Comparison of ENCODE assay signal across 1 cellular context in the genomic region with DNA sequence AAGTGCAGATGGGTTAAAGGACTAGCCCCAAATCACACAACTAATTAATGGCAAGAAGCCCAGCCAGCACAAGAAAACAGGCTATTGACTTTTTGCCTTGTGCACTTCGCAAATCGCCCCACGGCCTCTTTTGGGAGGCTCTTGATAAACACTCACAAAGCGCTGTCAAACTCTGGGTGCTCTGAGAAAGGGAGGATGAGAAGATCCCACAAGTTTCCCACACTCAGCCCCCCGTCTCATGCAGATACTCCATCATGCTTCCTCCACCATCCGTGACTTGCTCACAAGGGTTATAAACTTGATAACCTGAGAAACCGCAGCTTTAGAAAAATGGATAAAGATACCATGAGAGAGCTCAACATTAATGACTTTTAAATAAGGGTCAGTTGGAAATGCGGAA.
TF ChIP-seq lines count a peak whose summit lies in the region.

No MANE protein-coding gene starts in this region.

TF ChIP-seq in GM12878, 131 proteins besides CTCF, POLR2A, EP300 and RAD21 (continued from another document and continues in another):
- TF ChIP-seq, protein P1, sequence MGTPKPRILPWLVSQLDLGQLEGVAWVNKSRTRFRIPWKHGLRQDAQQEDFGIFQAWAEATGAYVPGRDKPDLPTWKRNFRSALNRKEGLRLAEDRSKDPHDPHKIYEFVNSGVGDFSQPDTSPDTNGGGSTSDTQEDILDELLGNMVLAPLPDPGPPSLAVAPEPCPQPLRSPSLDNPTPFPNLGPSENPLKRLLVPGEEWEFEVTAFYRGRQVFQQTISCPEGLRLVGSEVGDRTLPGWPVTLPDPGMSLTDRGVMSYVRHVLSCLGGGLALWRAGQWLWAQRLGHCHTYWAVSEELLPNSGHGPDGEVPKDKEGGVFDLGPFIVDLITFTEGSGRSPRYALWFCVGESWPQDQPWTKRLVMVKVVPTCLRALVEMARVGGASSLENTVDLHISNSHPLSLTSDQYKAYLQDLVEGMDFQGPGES (IDR thresholded peaks at IDR 0.05), result no peak
- TF ChIP-seq TCF7 (IDR thresholded peaks at IDR 0.05; ENCODE audit: borderline replicate concordance) (no peak), EZH2 (IDR thresholded peaks at IDR 0.05; ENCODE audit: borderline replicate concordance, control insufficient read depth, low read depth, low read length) (no peak), JUND (IDR thresholded peaks at IDR 0.05; ENCODE audit: low read depth, low read length) (no peak), ATF7 (IDR thresholded peaks at IDR 0.05; ENCODE audit: low read depth) (no peak), HDGF (IDR thresholded peaks at IDR 0.05) (no peak), SIN3A (IDR thresholded peaks at IDR 0.05; ENCODE audit: low read depth, low read length) (no peak), RELA (IDR thresholded peaks at IDR 0.05; ENCODE audit: borderline replicate concordance, partially characterized antibody) (no peak), IKZF1 (conservative IDR thresholded peaks at IDR 0.05) (no peak), ZNF687 (IDR thresholded peaks at IDR 0.05) (no peak), HSF1 (IDR thresholded peaks at IDR 0.05; ENCODE audit: low read depth, low read length) (no peak), SREBF2 (IDR thresholded peaks at IDR 0.05; ENCODE audit: low read length) (no peak), KDM1A (IDR thresholded peaks at IDR 0.05; ENCODE audit: borderline replicate concordance) (no peak), YY1 (IDR thresholded peaks at IDR 0.05; ENCODE audit: low read depth, low read length) (no peak), CUX1 (IDR thresholded peaks at IDR 0.05; ENCODE audit: insufficient replicate concordance, low read depth, low read length) (peak; percentile 82), RFX5 (IDR thresholded peaks at IDR 0.05; ENCODE audit: low read depth, low read length) (no peak), TCF12 (IDR thresholded peaks at IDR 0.05; ENCODE audit: low read depth, low read length) (peak; percentile 71; the same call in 1 of the 2 replicates), CEBPB (IDR thresholded peaks at IDR 0.05; ENCODE audit: borderline replicate concordance in 1 of 2, low read depth in 2 of 2, low read length in 2 of 2) (no peak), ESRRA (IDR thresholded peaks at IDR 0.05; ENCODE audit: low read length) (no peak), PML (IDR thresholded peaks at IDR 0.05; ENCODE audit: low read length) (no peak), ASH2L (IDR thresholded peaks at IDR 0.05; ENCODE audit: borderline replicate concordance, low read depth) (no peak), CREB1 (IDR thresholded peaks at IDR 0.05; ENCODE audit: low read depth) (peak; percentile 18; the same call in 1 of the 2 replicates), NFIC (IDR thresholded peaks at IDR 0.05; ENCODE audit: low read depth, low read length) (no peak), ZNF207 (IDR thresholded peaks at IDR 0.05; ENCODE audit: borderline replicate concordance) (no peak), SRF (IDR thresholded peaks at IDR 0.05; ENCODE audit: low read depth in 2 of 2, low read length in 2 of 2) (no peak), ATF2 (IDR thresholded peaks at IDR 0.05; ENCODE audit: low read length) (no peak; the same call in none of the 2 replicates), CHD4 (IDR thresholded peaks at IDR 0.05) (no peak), PAX8 (IDR thresholded peaks at IDR 0.05) (no peak), JUNB (IDR thresholded peaks at IDR 0.05) (no peak), FOXK2 (IDR thresholded peaks at IDR 0.05) (no peak), GATAD2B (conservative IDR thresholded peaks at IDR 0.05; ENCODE audit: low read depth) (peak; percentile 66; the same call in 1 of the 2 replicates), ZNF384 (IDR thresholded peaks at IDR 0.05; ENCODE audit: borderline replicate concordance, low read depth, low read length) (no peak), NR2C2 (IDR thresholded peaks at IDR 0.05; ENCODE audit: borderline replicate concordance, control insufficient read depth, insufficient read length, low read depth) (no peak), MLLT1 (IDR thresholded peaks at IDR 0.05) (peak; percentile 83)
- TF ChIP-seq, protein P2, sequence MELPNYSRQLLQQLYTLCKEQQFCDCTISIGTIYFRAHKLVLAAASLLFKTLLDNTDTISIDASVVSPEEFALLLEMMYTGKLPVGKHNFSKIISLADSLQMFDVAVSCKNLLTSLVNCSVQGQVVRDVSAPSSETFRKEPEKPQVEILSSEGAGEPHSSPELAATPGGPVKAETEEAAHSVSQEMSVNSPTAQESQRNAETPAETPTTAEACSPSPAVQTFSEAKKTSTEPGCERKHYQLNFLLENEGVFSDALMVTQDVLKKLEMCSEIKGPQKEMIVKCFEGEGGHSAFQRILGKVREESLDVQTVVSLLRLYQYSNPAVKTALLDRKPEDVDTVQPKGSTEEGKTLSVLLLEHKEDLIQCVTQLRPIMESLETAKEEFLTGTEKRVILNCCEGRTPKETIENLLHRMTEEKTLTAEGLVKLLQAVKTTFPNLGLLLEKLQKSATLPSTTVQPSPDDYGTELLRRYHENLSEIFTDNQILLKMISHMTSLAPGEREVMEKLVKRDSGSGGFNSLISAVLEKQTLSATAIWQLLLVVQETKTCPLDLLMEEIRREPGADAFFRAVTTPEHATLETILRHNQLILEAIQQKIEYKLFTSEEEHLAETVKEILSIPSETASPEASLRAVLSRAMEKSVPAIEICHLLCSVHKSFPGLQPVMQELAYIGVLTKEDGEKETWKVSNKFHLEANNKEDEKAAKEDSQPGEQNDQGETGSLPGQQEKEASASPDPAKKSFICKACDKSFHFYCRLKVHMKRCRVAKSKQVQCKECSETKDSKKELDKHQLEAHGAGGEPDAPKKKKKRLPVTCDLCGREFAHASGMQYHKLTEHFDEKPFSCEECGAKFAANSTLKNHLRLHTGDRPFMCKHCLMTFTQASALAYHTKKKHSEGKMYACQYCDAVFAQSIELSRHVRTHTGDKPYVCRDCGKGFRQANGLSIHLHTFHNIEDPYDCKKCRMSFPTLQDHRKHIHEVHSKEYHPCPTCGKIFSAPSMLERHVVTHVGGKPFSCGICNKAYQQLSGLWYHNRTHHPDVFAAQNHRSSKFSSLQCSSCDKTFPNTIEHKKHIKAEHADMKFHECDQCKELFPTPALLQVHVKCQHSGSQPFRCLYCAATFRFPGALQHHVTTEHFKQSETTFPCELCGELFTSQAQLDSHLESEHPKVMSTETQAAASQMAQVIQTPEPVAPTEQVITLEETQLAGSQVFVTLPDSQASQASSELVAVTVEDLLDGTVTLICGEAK (IDR thresholded peaks at IDR 0.05; ENCODE audit: borderline replicate concordance), result no peak
- TF ChIP-seq, protein P3, sequence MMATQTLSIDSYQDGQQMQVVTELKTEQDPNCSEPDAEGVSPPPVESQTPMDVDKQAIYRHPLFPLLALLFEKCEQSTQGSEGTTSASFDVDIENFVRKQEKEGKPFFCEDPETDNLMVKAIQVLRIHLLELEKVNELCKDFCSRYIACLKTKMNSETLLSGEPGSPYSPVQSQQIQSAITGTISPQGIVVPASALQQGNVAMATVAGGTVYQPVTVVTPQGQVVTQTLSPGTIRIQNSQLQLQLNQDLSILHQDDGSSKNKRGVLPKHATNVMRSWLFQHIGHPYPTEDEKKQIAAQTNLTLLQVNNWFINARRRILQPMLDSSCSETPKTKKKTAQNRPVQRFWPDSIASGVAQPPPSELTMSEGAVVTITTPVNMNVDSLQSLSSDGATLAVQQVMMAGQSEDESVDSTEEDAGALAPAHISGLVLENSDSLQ (IDR thresholded peaks at IDR 0.05), result no peak
